10 cellular contexts compared by ENCODE assay signal in the genomic region with DNA sequence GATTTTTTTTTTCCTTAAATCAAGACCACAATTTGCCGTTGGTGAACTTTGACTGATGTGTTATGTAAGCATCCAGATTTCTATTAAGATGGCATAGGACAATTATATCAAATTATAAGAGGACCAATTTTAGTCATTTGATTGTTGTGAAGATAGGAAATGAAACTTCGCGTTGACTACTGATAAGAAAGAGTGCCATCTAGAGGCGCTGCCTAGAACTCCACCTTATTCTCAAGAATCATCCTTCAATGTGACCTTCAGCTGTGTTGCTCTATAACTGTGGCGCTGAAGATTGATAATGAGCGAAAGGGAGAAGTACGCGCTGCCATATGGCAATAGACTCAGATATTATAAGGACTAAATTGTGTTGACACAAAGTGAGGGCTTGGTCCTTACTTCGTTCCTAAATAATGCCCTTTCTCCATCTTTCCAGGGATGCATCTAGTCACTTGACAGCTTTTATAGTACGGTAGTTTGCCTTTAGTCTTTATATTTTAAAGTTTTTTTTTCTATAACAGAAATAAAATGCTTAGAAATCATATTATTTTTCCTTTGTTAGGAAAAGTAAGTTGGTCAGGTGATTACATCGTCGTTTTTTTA.
DNase-seq lines count a peak whose midpoint lies in the region; ATAC-seq, FAIRE-seq and TF ChIP-seq lines count a peak whose summit lies in the region.
"Had no signal": no experiment of that assay in that cellular context is flagged by ENCODE, and none has a peak within 500 bp of the region (broad histone marks: within the 10 kb centered on the region; RNA-seq: fewer than 3 reads in every experiment).

No MANE protein-coding gene starts in this region.

- H3K4me3 Mint-ChIP-seq in nephron progenitor cell: no peak overlapping the region

- no peaks in the 10 kb centered on the region for H3K9me3 Mint-ChIP-seq in nephron progenitor cell

- TF ChIP-seq CTCF in SK-N-SH (IDR thresholded peaks at IDR 0.05) (peak; percentile 87), endothelial cell of umbilical vein (IDR thresholded peaks at IDR 0.05; ENCODE audit: extremely low read depth in 1 of 2, insufficient read depth in 1 of 2, low read depth in 1 of 2, low read length in 2 of 2) (peak; percentile 64 to 73), nephron progenitor cell (IDR thresholded peaks at IDR 0.05) (peak; percentile 86)

- peak; percentile 42; the same call in 1 of the 2 replicates for TF ChIP-seq RAD21 in SK-N-SH (IDR thresholded peaks at IDR 0.05; ENCODE audit: low read length)

- no peak overlapping the region for H3K27ac ChIP-seq in SK-N-SH (ENCODE audit: low read depth in 2 of 2, low read length in 1 of 2)
- H3K27ac ChIP-seq in endothelial cell of umbilical vein (ENCODE audit: insufficient read depth, low read depth, low read length): no peak overlapping the region
- H3K27ac ChIP-seq: skin epidermis had no signal

- dilution Hi-C loops in endothelial cell of umbilical vein (cut with MboI; ENCODE audit: extremely low pct_ligation_motif_present, low sequenced_read_pairs): no loop called here

- no peak for TF ChIP-seq POLR2A in endothelial cell of umbilical vein (IDR thresholded peaks at IDR 0.05; ENCODE audit: low read depth, low read length)

- CTCF ChIA-PET in SK-N-SH (lab: Yijun Ruan, JAX): interaction anchor here (0.6 to 2.8 kb wide), 23 partner anchors 9 to 341 kb away, joined by 3 to 37 read pairs (median 5); no protein-coding TSS in a partner anchor
- CTCF ChIA-PET in endothelial cell of umbilical vein (lab: Charles Lee): interaction anchor here (0.5 to 10.2 kb wide), 27 partner anchors 8 to 736 kb away, joined by 3 to 413 read pairs (median 4); no protein-coding TSS in a partner anchor

- DNase-seq in DMS53 treated with DMSO at 0.1 percent for 48 hours (lab: John Stamatoyannopoulos, UW; ENCODE audit: unreplicated experiment) (peak; percentile 38), NCI-H1092 treated with DMSO at 0.1 percent for 48 hours (lab: John Stamatoyannopoulos, UW) (peak; percentile 67), SK-N-SH (peak; percentile 9), endothelial cell of umbilical vein (ENCODE audit: low read depth, low spot score) (peak; percentile 63), nephron progenitor cell (peak; percentile 68)

- peak; percentile 82 for FAIRE-seq in endothelial cell of umbilical vein (lab: Jason Lieb, UNC)
- FAIRE-seq: TTC549 had no signal

- H4K20me1 ChIP-seq in SK-N-SH (ENCODE audit: insufficient read depth) (no peaks in the 10 kb centered on the region), endothelial cell of umbilical vein (replicated peaks; ENCODE audit: control insufficient read depth, extremely low read depth, insufficient read depth, low read length) (no peaks in the 10 kb centered on the region)

- no peaks in the 10 kb centered on the region for H3K36me3 Mint-ChIP-seq in nephron progenitor cell (ENCODE audit: low read depth)

- BruUV-seq in endothelial cell of umbilical vein (replicated peaks; lab: Mats Ljungman, UMichigan): no TSS peak

- H3K27me3 Mint-ChIP-seq in nephron progenitor cell (ENCODE audit: low read depth, poor library complexity): peaks cover 8% of the 10 kb centered on the region

- TF ChIP-seq EP300 in SK-N-SH (IDR thresholded peaks at IDR 0.05; ENCODE audit: borderline replicate concordance in 1 of 2, low read depth in 1 of 2, low read length in 1 of 2): no peak

- H3K4me2 ChIP-seq in SK-N-SH: no peak overlapping the region
- H3K4me2 ChIP-seq in endothelial cell of umbilical vein (ENCODE audit: insufficient read depth, low read length): no peak overlapping the region

- no peak overlapping the region; a peak in 1 of 4 replicates for H3K4me3 ChIP-seq in SK-N-SH (ENCODE audit: low read depth in 2 of 2, low read length in 1 of 2)
- no peak overlapping the region for H3K4me3 ChIP-seq in endothelial cell of umbilical vein (replicated peaks in 1 of 3; ENCODE audit: insufficient read depth in 1 of 3, low read depth in 1 of 3, low read length in 3 of 3)
- H3K4me3 ChIP-seq: skin epidermis had no signal

- H3K9me3 ChIP-seq in SK-N-SH: no peaks in the 10 kb centered on the region
- H3K9me3 ChIP-seq in endothelial cell of umbilical vein (replicated peaks; ENCODE audit: control insufficient read depth, insufficient read depth, low read length): no peaks in the 10 kb centered on the region

- H3K36me3 ChIP-seq in SK-N-SH (replicated peaks in 1 of 2; ENCODE audit: control insufficient read depth in 1 of 2, insufficient read depth in 2 of 2, low read length in 1 of 2) (no peaks in the 10 kb centered on the region), endothelial cell of umbilical vein (ENCODE audit: control insufficient read depth in 2 of 2, extremely low read depth in 1 of 2, insufficient read depth in 2 of 2, low read length in 2 of 2) (no peaks in the 10 kb centered on the region)

- intact Hi-C loops in endothelial cell of umbilical vein (cut with micrococcal nuclease): loop anchor here (1.0 to 10.0 kb wide), 5 partner anchors 19 to 688 kb away; a partner anchor contains a TSS

- H2AFZ ChIP-seq in SK-N-SH (ENCODE audit: low read depth): peak overlapping the region; percentile 8; the same call in 1 of the 2 replicates
- H2AFZ ChIP-seq in endothelial cell of umbilical vein (ENCODE audit: low read depth, low read length): no peak overlapping the region

- no peak overlapping the region for H3K27ac Mint-ChIP-seq in nephron progenitor cell

- 6% methylated on average over 12 of the region's 12 CpGs for WGBS in SK-N-SH (ENCODE audit: low lambda C conversion rate)

- no peaks in the 10 kb centered on the region for H3K4me1 Mint-ChIP-seq in nephron progenitor cell

- H3K9ac ChIP-seq in SK-N-SH: no peak overlapping the region
- no peak overlapping the region for H3K9ac ChIP-seq in endothelial cell of umbilical vein (replicated peaks; ENCODE audit: extremely low read depth, insufficient read depth, low read length)

- POLR2A ChIA-PET in SK-N-SH (lab: Yijun Ruan, JAX) (no interaction called here), endothelial cell of umbilical vein (lab: Charles Lee) (interaction anchor here (0.8 kb wide), 1 partner anchor 19 kb away, joined by 4 read pairs; no protein-coding TSS in a partner anchor)

- no peaks in the 10 kb centered on the region for H3F3A ChIP-seq in SK-N-SH (replicated peaks; ENCODE audit: insufficient read depth)

- H3K27me3 ChIP-seq in SK-N-SH (ENCODE audit: insufficient read depth) (no peaks in the 10 kb centered on the region), endothelial cell of umbilical vein (ENCODE audit: control insufficient read depth in 2 of 2, insufficient read depth in 2 of 2, low read length in 2 of 2) (no peaks in the 10 kb centered on the region)

- ATAC-seq in GM21786 (IDR thresholded peaks at IDR 0.05; ENCODE audit: unreplicated experiment): peak; percentile 79
- no peak for ATAC-seq in HG03457 (IDR thresholded peaks at IDR 0.05; ENCODE audit: unreplicated experiment)
- ATAC-seq in HG03175 (IDR thresholded peaks at IDR 0.05; ENCODE audit: unreplicated experiment): no peak

- H3K9me1 ChIP-seq in endothelial cell of umbilical vein (replicated peaks; ENCODE audit: control insufficient read depth, extremely low read depth, insufficient read depth, low read length): no peaks in the 10 kb centered on the region

- H3K9me2 ChIP-seq in SK-N-SH: no peaks in the 10 kb centered on the region

- no peaks in the 10 kb centered on the region for H3K79me2 ChIP-seq in SK-N-SH (ENCODE audit: insufficient read depth)
- no peaks in the 10 kb centered on the region for H3K79me2 ChIP-seq in endothelial cell of umbilical vein (ENCODE audit: control insufficient read depth, insufficient read depth, low read length)

- no peaks in the 10 kb centered on the region for H3K4me1 ChIP-seq in SK-N-SH (ENCODE audit: control insufficient read depth in 1 of 2, insufficient read depth in 2 of 2, low read depth in 1 of 2, low read length in 1 of 2)
- peaks cover 16% of the 10 kb centered on the region for H3K4me1 ChIP-seq in endothelial cell of umbilical vein (ENCODE audit: control insufficient read depth, extremely low read depth, insufficient read depth, low read length)

TF ChIP-seq in SK-N-SH, 30 proteins besides CTCF, POLR2A, EP300 and RAD21:
- TF ChIP-seq GATA2 (CRISPR knock-in tag; IDR thresholded peaks at IDR 0.05): peak; percentile 33; the same call in 1 of the 2 replicates
- TF ChIP-seq, protein P1, sequence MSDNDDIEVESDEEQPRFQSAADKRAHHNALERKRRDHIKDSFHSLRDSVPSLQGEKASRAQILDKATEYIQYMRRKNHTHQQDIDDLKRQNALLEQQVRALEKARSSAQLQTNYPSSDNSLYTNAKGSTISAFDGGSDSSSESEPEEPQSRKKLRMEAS (IDR thresholded peaks at IDR 0.05; ENCODE audit: low read depth): no peak

TF ChIP-seq in endothelial cell of umbilical vein, 7 proteins besides CTCF, POLR2A, EP300 and RAD21:
- TF ChIP-seq FOS (IDR thresholded peaks at IDR 0.05; ENCODE audit: borderline replicate concordance, insufficient read depth, low read length): no peak
- no peak for TF ChIP-seq MYC (IDR thresholded peaks at IDR 0.05; ENCODE audit: low read depth, low read length)
- peak; percentile 58 for TF ChIP-seq GATA2 (IDR thresholded peaks at IDR 0.05; ENCODE audit: insufficient read depth, insufficient read length, low read depth, low read length)
- TF ChIP-seq POLR2AphosphoS5 (IDR thresholded peaks at IDR 0.05; ENCODE audit: insufficient read depth, low read depth, low read length): no peak

Comparison
In these comparisons a context has a peak if more than half of its experiments do, and no peak if none do; other contexts are left out.
1. DNase-seq: peak in every context shown above with its lines; median percentile 68 in nephron progenitor cell; 67 in NCI-H1092 treated with DMSO at 0.1 percent for 48 hours; 63 in endothelial cell of umbilical vein; 38 in DMS53 treated with DMSO at 0.1 percent for 48 hours; 9 in SK-N-SH.